8 cellular contexts compared by ENCODE assay signal in genomic region chr4:184851200-184851541, GRCh38. TPM values are rescaled to one million over a fixed set of nuclear protein-coding genes. Genes with fewer than 3 reads are reported as not detected.
DNase-seq lines count a peak whose midpoint lies in the region; ATAC-seq and TF ChIP-seq lines count a peak whose summit lies in the region.

No MANE protein-coding gene starts in this region.

- H3K27ac Mint-ChIP-seq in memory B cell, result no peak overlapping the region

- H3K4me3 ChIP-seq in H7 (ENCODE audit: insufficient read depth, low read depth, low read length) (no peak overlapping the region), NB4 (ENCODE audit: low read depth, low read length) (no peak overlapping the region)

- peak; percentile 49 for DNase-seq in H7
- peak; percentile 62 for DNase-seq in NB4 (ENCODE audit: low read depth)
- DNase-seq in memory B cell (ENCODE audit: low spot score in 2 of 2), result peak; percentile 50 to 52
- no peak for DNase-seq in NCI-H510A (lab: John Stamatoyannopoulos, UW)
- DNase-seq in D341Med (ENCODE audit: low spot score), result no peak
- DNase-seq in G401 (ENCODE audit: low spot score), result no peak
- no peak for DNase-seq in midbrain (lab: John Stamatoyannopoulos, UW)

- peak; percentile 63 for ATAC-seq in GM18867 (IDR thresholded peaks at IDR 0.05; ENCODE audit: unreplicated experiment)
- peak; percentile 83 for ATAC-seq in memory B cell (ENCODE audit: low read depth)

- H3K9me3 Mint-ChIP-seq in memory B cell, result no peaks in the 10 kb centered on the region

- H3K4me1 Mint-ChIP-seq in memory B cell, result peaks cover 29% of the 10 kb centered on the region

- H3K27me3 Mint-ChIP-seq in memory B cell, result no peaks in the 10 kb centered on the region

- no peak overlapping the region for H3K4me3 Mint-ChIP-seq in memory B cell

- H3K27me3 ChIP-seq in H7 (ENCODE audit: control insufficient read depth, insufficient read depth, low read length), result no peaks in the 10 kb centered on the region

- in situ Hi-C loops in G401 (cut with HindIII; ENCODE audit: low sequenced_read_pairs), result no loop called here

- no peaks in the 10 kb centered on the region for H3K36me3 ChIP-seq in H7 (replicated peaks; ENCODE audit: control insufficient read depth, insufficient read depth, low read length)

- no peak for TF ChIP-seq POLR2A in NB4 (IDR thresholded peaks at IDR 0.05; ENCODE audit: extremely low read depth, insufficient read length)

- H3K36me3 Mint-ChIP-seq in memory B cell, result no peaks in the 10 kb centered on the region

- TF ChIP-seq CTCF in NB4 (IDR thresholded peaks at IDR 0.05; ENCODE audit: low read depth, low read length), result no peak

RNA-seq across cellular contexts. Expression of gene ACSL1, which starts 25.4 kb away (rescaled TPM):
- 3.2 and 3.5 TPM in 2 replicates for total RNA-seq in H7 (2014; rRNA removed; shearing (Covaris generic))
- 3.8 and 5.3 TPM in 2 replicates for total RNA-seq in G401 (2014; rRNA removed; shearing (Covaris generic))

Comparison
In these comparisons a context has a peak if more than half of its experiments do, and no peak if none do; other contexts are left out.
1. DNase-seq: peak in H7 (single experiment), NB4 (single experiment) and memory B cell (2 of 2); none in NCI-H510A (single experiment), D341Med (single experiment), G401 (single experiment) and midbrain (single experiment).